9 cellular contexts compared by ENCODE assay signal in the genomic region with DNA sequence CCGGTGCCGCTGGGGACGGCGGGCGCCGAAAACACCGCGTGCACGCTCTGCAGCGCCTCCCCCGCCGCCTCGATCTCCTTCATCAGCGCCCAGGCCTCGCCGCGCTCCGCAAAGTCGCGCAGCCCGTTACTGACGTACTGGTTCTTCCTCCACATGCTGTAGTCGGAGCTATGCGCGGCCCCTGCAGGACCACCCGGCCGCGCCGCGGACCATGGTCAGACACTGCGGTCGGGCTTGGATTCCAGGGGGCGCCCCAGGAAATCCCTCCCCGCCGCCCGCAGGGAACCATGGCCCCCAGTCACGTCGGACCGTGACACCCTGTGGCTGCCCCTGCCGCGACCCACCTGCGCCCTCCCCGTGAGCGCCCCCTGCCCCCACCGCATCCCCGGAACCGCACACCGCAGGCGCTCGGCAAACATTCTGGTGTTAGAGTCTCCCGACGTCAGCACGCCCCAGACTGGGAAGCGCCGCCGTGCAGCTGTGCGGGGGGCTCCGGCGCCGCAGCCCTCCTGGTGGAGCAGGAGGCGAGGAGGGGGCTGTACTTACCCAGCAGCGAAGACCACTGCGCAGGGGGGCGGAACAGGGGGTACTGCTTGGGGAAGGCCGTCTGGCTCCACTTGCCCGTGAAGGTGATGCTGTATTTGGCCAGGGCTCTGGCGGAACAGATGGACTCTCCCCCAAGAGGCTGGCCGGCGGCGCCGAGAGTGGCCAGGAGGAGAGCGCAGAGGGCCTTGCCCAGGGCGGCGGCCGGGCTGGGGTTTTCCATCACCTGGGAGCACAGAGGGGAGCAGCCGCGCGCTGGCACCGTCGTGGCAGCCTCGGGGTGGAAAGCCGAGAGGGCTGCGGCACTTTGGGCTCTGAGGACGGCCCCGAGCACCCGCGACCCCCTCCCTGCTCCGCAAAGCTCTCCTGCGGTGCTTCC. TPM values are rescaled to one million over a fixed set of nuclear protein-coding genes. Genes with fewer than 3 reads are reported as not detected.
DNase-seq lines count a peak whose midpoint lies in the region; ATAC-seq, FAIRE-seq and TF ChIP-seq lines count a peak whose summit lies in the region.
"Had no signal": no experiment of that assay in that cellular context is flagged by ENCODE, and none has a peak within 500 bp of the region (broad histone marks: within the 10 kb centered on the region; RNA-seq: fewer than 3 reads in every experiment).

No MANE protein-coding gene starts in this region.

- TF ChIP-seq EP300 in ovary (IDR thresholded peaks at IDR 0.05): no peak

- intact Hi-C loops in ovary (cut with DNase I): loop anchor here in 3 of 4 donors (5.0 to 10.0 kb wide), 3 partner anchors 36 to 173 kb away; partner anchors contain the start of genes CTBP1 (in 1 of the 3) and UVSSA (in 1 of the 3)

- peak; percentile 31 for FAIRE-seq in GM12891 (lab: Jason Lieb, UNC)
- FAIRE-seq: bronchial epithelial cell had no signal

- ATAC-seq in omental fat pad (ENCODE audit: low FRiP score) (no peak), HG02678 (IDR thresholded peaks at IDR 0.05; ENCODE audit: unreplicated experiment) (no peak), GM21367 (IDR thresholded peaks at IDR 0.05; ENCODE audit: unreplicated experiment) (no peak)

- H3K27ac ChIP-seq in ovary: peak overlapping the region in 1 of 2 donors; percentile 76

- H3K4me3 ChIP-seq in fibroblast of mammary gland (ENCODE audit: control insufficient read depth, low read depth, low read length) (peak overlapping the region; percentile 80), ovary (peak overlapping the region; percentile 47)

- DNase-seq in GM12891 (ENCODE audit: insufficient read length, low spot score) (no peak), fibroblast of mammary gland (ENCODE audit: low read depth) (no peak), ovary (peak in 4 of 5 donors; percentile 36 to 72 (median 53)), omental fat pad (ENCODE audit: low spot score) (no peak), KBM-7 (no peak)
- DNase-seq in activated CD8-positive, alpha-beta memory T cell treated with anti-CD3 and anti-CD28 coated beads for 24 hours: peak; percentile 77

- WGBS in ovary, 3 donors: 1 to 2% (median 2%) methylated on average over 53 to 89 of the region's 89 CpGs

- H3K4me1 ChIP-seq in ovary (ENCODE audit: insufficient read depth): peaks cover 16% of the 10 kb centered on the region

- no peak for TF ChIP-seq CTCF in fibroblast of mammary gland (conservative IDR thresholded peaks at IDR 0.05; ENCODE audit: control insufficient read depth, insufficient read depth, low read depth, low read length)
- TF ChIP-seq CTCF in ovary (IDR thresholded peaks at IDR 0.05): no peak
- no peak for TF ChIP-seq CTCF in omental fat pad (IDR thresholded peaks at IDR 0.05)

- H3K9me3 ChIP-seq in ovary: no peaks in the 10 kb centered on the region

- no peaks in the 10 kb centered on the region for H3K36me3 ChIP-seq in ovary

- TF ChIP-seq POLR2A in GM12891 (IDR thresholded peaks at IDR 0.05; ENCODE audit: low read depth, low read length) (no peak), ovary (IDR thresholded peaks at IDR 0.05) (no peak)

- no peaks in the 10 kb centered on the region for H3K27me3 ChIP-seq in ovary

- in situ Hi-C loops in KBM-7 (cut with MboI; ENCODE audit: low pct_unique_long_range_greater_than_20kb, low sequenced_read_pairs): no loop called here

TF ChIP-seq in GM12891, 5 proteins besides CTCF, POLR2A, EP300 and RAD21:
- TF ChIP-seq PAX5 (IDR thresholded peaks at IDR 0.05; ENCODE audit: insufficient read depth, low read length, severe bottlenecking) (no peak), TAF1 (IDR thresholded peaks at IDR 0.05; ENCODE audit: low read depth, low read length) (no peak), POLR2AphosphoS5 (IDR thresholded peaks at IDR 0.05; ENCODE audit: low read depth, low read length) (no peak), POU2F2 (IDR thresholded peaks at IDR 0.05; ENCODE audit: low read depth, low read length) (no peak), SPI1 (IDR thresholded peaks at IDR 0.05; ENCODE audit: low read depth, low read length) (no peak)
TF ChIP-seq in GM12891: peak in this region for 0.

RNA-seq across cellular contexts. Expression of gene SPON2, which starts 0.8 kb away (rescaled TPM):
- polyA plus RNA-seq in GM12891 (2012; ENCODE audit: low read depth, missing spikeins): 2.4 TPM
- total RNA-seq in ovary (100 to 1,000 TPM in 1 of 7 donors, 10 to 100 TPM in 6; 12.2 to 104 (median 55.3) TPM), omental fat pad (10 to 100 TPM; 14.2 to 99.5 (median 30.1) TPM)
- 10 to 100 TPM in 1 of 2 donors, 1 to 10 TPM in 1; 8.0 to 46.2 TPM for polyA plus RNA-seq in ovary

RNA-seq across cellular contexts. Expression of gene RNF212, which starts 58.2 kb away (rescaled TPM):
- polyA plus RNA-seq in GM12891 (2012; ENCODE audit: low read depth, missing spikeins): not detected
- total RNA-seq in ovary (10 to 100 TPM in 6 of 7 donors, 1 to 10 TPM in 1; 6.2 to 31.0 (median 20.3) TPM), omental fat pad (1 to 10 TPM; 3.4 to 9.3 (median 6.6) TPM)
- 10 to 100 TPM in 1 of 2 donors, 1 to 10 TPM in 1; 6.8 to 11.5 TPM for polyA plus RNA-seq in ovary

Comparison
In these comparisons a context has a peak if more than half of its experiments do, and no peak if none do; other contexts are left out.
1. DNase-seq: peak in activated CD8-positive, alpha-beta memory T cell treated with anti-CD3 and anti-CD28 coated beads for 24 hours (single experiment) and ovary (4 of 5); none in GM12891 (single experiment), fibroblast of mammary gland (single experiment), omental fat pad (single experiment) and KBM-7 (single experiment).